8 cellular contexts compared by ENCODE assay signal in the genomic region with DNA sequence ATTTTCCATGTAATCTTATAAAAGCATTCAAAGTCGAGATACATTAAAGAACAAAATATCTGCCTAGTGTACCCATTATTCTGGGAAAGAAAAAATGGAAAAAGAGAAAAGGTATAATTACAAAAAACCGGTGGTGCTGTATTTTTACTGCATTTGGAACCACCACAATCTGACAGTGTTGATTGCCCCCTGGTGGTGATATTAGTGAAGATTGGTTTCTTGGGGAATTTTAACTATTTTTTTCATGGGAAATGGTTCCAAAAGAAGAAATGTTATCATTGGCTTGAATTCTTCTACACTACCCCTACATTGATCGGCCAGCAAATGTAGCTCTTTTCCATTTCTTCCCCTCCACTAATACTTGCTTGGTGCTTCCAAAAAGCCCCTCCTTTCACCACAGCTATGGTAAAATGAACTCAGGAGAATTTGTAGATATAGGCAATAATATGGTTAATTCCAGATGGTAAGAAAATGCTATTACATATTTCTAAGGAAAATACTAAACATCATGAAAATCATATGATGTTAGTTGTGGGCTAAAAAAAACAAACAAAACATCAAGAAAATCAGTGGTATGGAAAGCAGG. TPM values are rescaled to one million over a fixed set of nuclear protein-coding genes. Genes with fewer than 3 reads are reported as not detected.
A peak's percentile ranks its signal among the peaks of the same experiment; 100 is the strongest.
DNase-seq lines count a peak whose midpoint lies in the region; ATAC-seq, FAIRE-seq and TF ChIP-seq lines count a peak whose summit lies in the region.

No MANE protein-coding gene starts in this region.

- H3K4me1 ChIP-seq in heart right ventricle, result no peaks in the 10 kb centered on the region

- ATAC-seq in heart right ventricle (no peak), left ventricle myocardium superior (no peak)
- no peak for ATAC-seq in activated CD8-positive, alpha-beta T cell treated with anti-CD3 and anti-CD28 coated beads, Interleukin-2, amount 10 ng/mL, durations not matched to agents 7 days and 5 days

- peak; percentile 59 to 78 (median 71) for TF ChIP-seq CTCF in heart right ventricle (IDR thresholded peaks at IDR 0.05)
- TF ChIP-seq CTCF in type B pancreatic cell (conservative IDR thresholded peaks at IDR 0.05), result peak; percentile 93

- H3K36me3 Mint-ChIP-seq in activated CD8-positive, alpha-beta T cell treated with anti-CD3 and anti-CD28 coated beads, Interleukin-2, amount 10 ng/mL, durations not matched to agents 7 days and 5 days (ENCODE audit: low read depth), result no peaks in the 10 kb centered on the region
- H3K36me3 Mint-ChIP-seq in immature natural killer cell, result no peaks in the 10 kb centered on the region
- no peaks in the 10 kb centered on the region for H3K36me3 Mint-ChIP-seq in type B pancreatic cell

- H3K27me3 Mint-ChIP-seq in activated CD8-positive, alpha-beta T cell treated with anti-CD3 and anti-CD28 coated beads, Interleukin-2, amount 10 ng/mL, durations not matched to agents 7 days and 5 days (ENCODE audit: low read depth), result peaks cover 10% of the 10 kb centered on the region
- H3K27me3 Mint-ChIP-seq in immature natural killer cell (ENCODE audit: low read depth in 3 of 3) (peaks cover 0 to 6% (median 5%) of the 10 kb centered on the region in 3 donors), type B pancreatic cell (peaks cover 10% of the 10 kb centered on the region)

- CTCF ChIA-PET in activated CD8-positive, alpha-beta T cell treated with anti-CD3 and anti-CD28 coated beads, Interleukin-2, amount 10 ng/mL, durations not matched to agents 7 days and 5 days (lab: Charles Lee), result interaction anchor here (0.6 to 1.3 kb wide), 2 partner anchors 237 to 317 kb away, joined by 3 read pairs; no protein-coding TSS in a partner anchor

- no peak overlapping the region for H3K4me3 Mint-ChIP-seq in activated CD8-positive, alpha-beta T cell treated with anti-CD3 and anti-CD28 coated beads, Interleukin-2, amount 10 ng/mL, durations not matched to agents 7 days and 5 days
- H3K4me3 Mint-ChIP-seq in immature natural killer cell (no peak overlapping the region), type B pancreatic cell (no peak overlapping the region)

- H3K27ac ChIP-seq in heart right ventricle, result no peak overlapping the region

- no peaks in the 10 kb centered on the region for H3K27me3 ChIP-seq in heart right ventricle

- WGBS in heart right ventricle, 2 donors, result 3 to 5% methylated on average over 3 of the region's 3 CpGs

- H3K4me3 ChIP-seq in heart right ventricle, result no peak overlapping the region

- POLR2A ChIA-PET in activated CD8-positive, alpha-beta T cell treated with anti-CD3 and anti-CD28 coated beads, Interleukin-2, amount 10 ng/mL, durations not matched to agents 7 days and 5 days (lab: Charles Lee), result no interaction called here

- FAIRE-seq in GM12892 (lab: Jason Lieb, UNC), result no peak

- H3K36me3 ChIP-seq in heart right ventricle, result no peaks in the 10 kb centered on the region

- TF ChIP-seq POLR2A in GM12892 (IDR thresholded peaks at IDR 0.05; ENCODE audit: low read depth, low read length), result no peak

- DNase-seq in heart right ventricle (peak in 1 of 2 donors; percentile 11), left ventricle myocardium superior (no peak), LoVo (ENCODE audit: low spot score) (peak; percentile 49), immature natural killer cell (peak in 2 of 3 donors; percentile 7), type B pancreatic cell (ENCODE audit: extremely low spot score, unreplicated experiment) (no peak), COLO668 (lab: John Stamatoyannopoulos, UW; ENCODE audit: unreplicated experiment) (no peak), GM12892 (ENCODE audit: insufficient read length) (no peak)
- peak; percentile 21 for DNase-seq in activated CD8-positive, alpha-beta T cell treated with anti-CD3 and anti-CD28 coated beads, Interleukin-2, amount 10 ng/mL, durations not matched to agents 7 days and 5 days

- H3K4me1 Mint-ChIP-seq in activated CD8-positive, alpha-beta T cell treated with anti-CD3 and anti-CD28 coated beads, Interleukin-2, amount 10 ng/mL, durations not matched to agents 7 days and 5 days (ENCODE audit: low read depth), result no peaks in the 10 kb centered on the region
- H3K4me1 Mint-ChIP-seq in immature natural killer cell (no peaks in the 10 kb centered on the region), type B pancreatic cell (ENCODE audit: unreplicated experiment) (no peaks in the 10 kb centered on the region)

- H3K9me3 ChIP-seq in heart right ventricle, result no peaks in the 10 kb centered on the region

- H3K27ac Mint-ChIP-seq in activated CD8-positive, alpha-beta T cell treated with anti-CD3 and anti-CD28 coated beads, Interleukin-2, amount 10 ng/mL, durations not matched to agents 7 days and 5 days, result no peak overlapping the region
- H3K27ac Mint-ChIP-seq in immature natural killer cell (no peak overlapping the region), type B pancreatic cell (no peak overlapping the region)

- H3K9me3 Mint-ChIP-seq in activated CD8-positive, alpha-beta T cell treated with anti-CD3 and anti-CD28 coated beads, Interleukin-2, amount 10 ng/mL, durations not matched to agents 7 days and 5 days (ENCODE audit: insufficient read depth), result no peaks in the 10 kb centered on the region
- no peaks in the 10 kb centered on the region for H3K9me3 Mint-ChIP-seq in immature natural killer cell
- no peaks in the 10 kb centered on the region for H3K9me3 Mint-ChIP-seq in type B pancreatic cell

- intact Hi-C loops in heart right ventricle (cut with DNase I) (loop anchor here (2.0 to 10.0 kb wide), 11 partner anchors 315 to 725 kb away; no protein-coding TSS in a partner anchor), left ventricle myocardium superior (cut with micrococcal nuclease) (loop anchor here (5.0 to 10.0 kb wide), 2 partner anchors 315 to 512 kb away; no protein-coding TSS in a partner anchor)

RNA-seq across cellular contexts. Expression of a gene that starts 50.0 kb away (rescaled TPM):
- total RNA-seq in heart right ventricle (10 to 100 TPM; 16.8 to 22.3 (median 18.1) TPM), left ventricle myocardium superior (18.8 TPM), type B pancreatic cell (ENCODE audit: low replicate concordance) (15.4 and 16.8 TPM in 2 replicates)
- polyA plus RNA-seq in heart right ventricle (10 to 100 TPM in 1 of 2 donors, 1 to 10 TPM in 1; 8.0 to 10.5 TPM), immature natural killer cell (1 to 10 TPM; 4.9 to 6.7 (median 4.9) TPM)
- total RNA-seq in activated CD8-positive, alpha-beta T cell treated with anti-CD3 and anti-CD28 coated beads, Interleukin-2, amount 10 ng/mL, durations not matched to agents 7 days and 5 days, result 10 to 100 TPM; 14.7 to 15.5 TPM
- polyA plus RNA-seq in GM12892 (2012; ENCODE audit: missing spikeins), result 15.2 TPM

Comparison
In these comparisons a context has a peak if more than half of its experiments do, and no peak if none do; other contexts are left out.
1. DNase-seq: peak in LoVo (single experiment), activated CD8-positive, alpha-beta T cell treated with anti-CD3 and anti-CD28 coated beads, Interleukin-2, amount 10 ng/mL, durations not matched to agents 7 days and 5 days (single experiment) and immature natural killer cell (2 of 3); none in left ventricle myocardium superior (single experiment), type B pancreatic cell (single experiment), COLO668 (single experiment) and GM12892 (single experiment).